ENCODE assay signal across 20 cellular contexts in genomic region chr2:189629553-189630453, GRCh38. TPM values are rescaled to one million over a fixed set of nuclear protein-coding genes. Genes with fewer than 3 reads are reported as not detected.
DNase-seq lines count a peak whose midpoint lies in the region; ATAC-seq, FAIRE-seq and TF ChIP-seq lines count a peak whose summit lies in the region.
"Had no signal": no experiment of that assay in that cellular context is flagged by ENCODE, and none has a peak within 500 bp of the region (broad histone marks: within the 10 kb centered on the region; RNA-seq: fewer than 3 reads in every experiment).

No MANE protein-coding gene starts in this region.

- H2AFZ ChIP-seq in HepG2 (ENCODE audit: low read length) (peak overlapping the region; percentile 0), smooth muscle cell (ENCODE audit: low read depth) (peak overlapping the region; percentile 83)

- DNase-seq in choroid plexus epithelial cell (ENCODE audit: low read depth), result peak; percentile 86
- no peak for DNase-seq in HepG2 (ENCODE audit: low spot score)
- no peak for DNase-seq in smooth muscle cell (lab: John Stamatoyannopoulos, UW; ENCODE audit: unreplicated experiment)
- DNase-seq in anterior cingulate cortex (lab: John Stamatoyannopoulos, UW), result no peak
- no peak for DNase-seq in activated CD8-positive, alpha-beta memory T cell treated with anti-CD3 and anti-CD28 coated beads, Interleukin-2, amount 50 U/mL, for 48 hours
- no peak for DNase-seq in pancreas
- DNase-seq: activated CD4-positive, alpha-beta memory T cell treated with anti-CD3 and anti-CD28 coated beads for 36 hours; activated naive CD8-positive, alpha-beta T cell treated with anti-CD3 and anti-CD28 coated beads for 36 hours; activated T-cell treated with anti-CD3 and anti-CD28 coated beads, Interleukin-2, amount 50 U/mL, for 48 hours; DMS 273 treated with DMSO at 0.1 percent for 48 hours; MV-4-11; naive thymus-derived CD8-positive, alpha-beta T cell; NCI-H2107; retina; stimulated activated CD4-positive, alpha-beta T cell treated with anti-CD3 and anti-CD28 coated beads, Interleukin-2, amount 100 ng/mL, for 48 hours had no signal

- H3K9ac ChIP-seq in HepG2 (ENCODE audit: insufficient read depth, low read depth, low read length), result no peak overlapping the region
- H3K9ac ChIP-seq in smooth muscle cell (ENCODE audit: low read depth), result no peak overlapping the region
- H3K9ac ChIP-seq: BLaER1 had no signal

- H3K27me3 ChIP-seq in HepG2 (ENCODE audit: control insufficient read depth in 1 of 2, insufficient read depth in 2 of 2, low read length in 2 of 2), result no peaks in the 10 kb centered on the region
- H3K27me3 ChIP-seq in smooth muscle cell (ENCODE audit: low read depth), result no peaks in the 10 kb centered on the region
- no peaks in the 10 kb centered on the region for H3K27me3 ChIP-seq in pancreas
- H3K27me3 ChIP-seq: BLaER1 had no signal

- no peaks in the 10 kb centered on the region for H3K36me3 ChIP-seq in HEK293 (ENCODE audit: control insufficient read depth in 2 of 2, insufficient read depth in 1 of 2, low read length in 2 of 2)
- no peaks in the 10 kb centered on the region for H3K36me3 ChIP-seq in HepG2 (replicated peaks in 1 of 2; ENCODE audit: control insufficient read depth in 1 of 2, insufficient read depth in 2 of 2, low read length in 2 of 2)
- no peaks in the 10 kb centered on the region for H3K36me3 ChIP-seq in smooth muscle cell (ENCODE audit: low read depth)
- no peaks in the 10 kb centered on the region for H3K36me3 ChIP-seq in pancreas
- H3K36me3 ChIP-seq: BLaER1 had no signal

- TF ChIP-seq CTCF in HEK293 (tag by site-specific recombination; IDR thresholded peaks at IDR 0.05), result no peak
- no peak for TF ChIP-seq CTCF in choroid plexus epithelial cell (conservative IDR thresholded peaks at IDR 0.05; ENCODE audit: low read depth, low read length)
- TF ChIP-seq CTCF in HepG2 (CRISPR knock-in tag; IDR thresholded peaks at IDR 0.05), result no peak
- no peak for TF ChIP-seq CTCF in smooth muscle cell (IDR thresholded peaks at IDR 0.05; ENCODE audit: borderline replicate concordance, insufficient read depth, poor library complexity, severe bottlenecking)
- no peak for TF ChIP-seq CTCF in pancreas (IDR thresholded peaks at IDR 0.05)

- intact Hi-C loops in HepG2 (cut with micrococcal nuclease; ENCODE audit: unreplicated experiment) (no loop called here), pancreas (cut with DNase I) (no loop called here)

- H3K9me3 ChIP-seq in HEK293 (ENCODE audit: control insufficient read depth, insufficient read depth, low read depth, low read length), result no peaks in the 10 kb centered on the region
- no peaks in the 10 kb centered on the region for H3K9me3 ChIP-seq in HepG2 (ENCODE audit: low read length)
- H3K9me3 ChIP-seq in smooth muscle cell (replicated peaks; ENCODE audit: low read depth), result no peaks in the 10 kb centered on the region
- no peaks in the 10 kb centered on the region for H3K9me3 ChIP-seq in pancreas
- H3K9me3 ChIP-seq: BLaER1 had no signal

- TF ChIP-seq EP300 in HepG2 (IDR thresholded peaks at IDR 0.05; ENCODE audit: low read depth in 2 of 2, low read length in 2 of 2) (no peak), HepG2 (CRISPR knock-in tag; IDR thresholded peaks at IDR 0.05; ENCODE audit: borderline replicate concordance) (no peak)

- WGBS in HepG2 (ENCODE audit: low lambda C conversion rate), result 39% methylated on average over 10 of the region's 10 CpGs
- 74% methylated on average over 10 of the region's 10 CpGs for WGBS in smooth muscle cell (ENCODE audit: low lambda C conversion rate)
- 67 to 78% methylated on average over 10 of the region's 10 CpGs for WGBS in pancreas, 2 donors

- H3K4me2 ChIP-seq in HepG2 (ENCODE audit: low read depth, low read length), result no peak overlapping the region
- peak overlapping the region; percentile 1 for H3K4me2 ChIP-seq in smooth muscle cell
- H3K4me2 ChIP-seq: BLaER1 had no signal

- no peak for TF ChIP-seq RAD21 in HepG2 (CRISPR knock-in tag; IDR thresholded peaks at IDR 0.05)

- CTCF ChIA-PET in HEK293 (lab: Yijun Ruan, JAX) (interaction anchor here (0.8 to 1.0 kb wide), 2 partner anchors 9 to 28 kb away, joined by 3 read pairs; no protein-coding TSS in a partner anchor), HepG2 (lab: Yijun Ruan, JAX; ENCODE audit: low intra/inter-chr PET ratio, low total read pairs) (interaction anchor here (0.8 kb wide), 1 partner anchor 163 kb away, joined by 3 read pairs; no protein-coding TSS in a partner anchor)

- H3K4me3 ChIP-seq in HEK293 (ENCODE audit: low read depth, low read length) (no peak overlapping the region), choroid plexus epithelial cell (ENCODE audit: low read depth, low read length) (no peak overlapping the region), HepG2 (replicated peaks in 1 of 3; ENCODE audit: insufficient read depth in 1 of 3, low read depth in 2 of 3, low read length in 3 of 3) (no peak overlapping the region), smooth muscle cell (no peak overlapping the region), pancreas (no peak overlapping the region)
- H3K4me3 ChIP-seq: BLaER1, lung had no signal

- TF ChIP-seq POLR2A in HepG2 (IDR thresholded peaks at IDR 0.05; ENCODE audit: insufficient read depth in 1 of 2, low read depth in 2 of 2, low read length in 2 of 2), result no peak

- in situ Hi-C loops in HepG2 (cut with HindIII; ENCODE audit: extremely low pct_ligation_motif_present, low pct_unique_long_range_greater_than_20kb), result no loop called here

- no peak for FAIRE-seq in HepG2 (lab: Jason Lieb, UNC)
- no peak for FAIRE-seq in pancreas (lab: Jason Lieb, UNC)

- H4K20me1 ChIP-seq in HepG2 (ENCODE audit: insufficient read depth, low read length), result no peaks in the 10 kb centered on the region
- no peaks in the 10 kb centered on the region for H4K20me1 ChIP-seq in smooth muscle cell (ENCODE audit: low read depth)
- H4K20me1 ChIP-seq: BLaER1 had no signal

- H3K4me1 ChIP-seq in HEK293 (ENCODE audit: control insufficient read depth, insufficient read depth, low read length) (0 out of 2 replicates have a peak, but pooled peaks cover 3% of the 10 kb centered on the region), HepG2 (ENCODE audit: insufficient read depth, low read length) (peaks cover 6% of the 10 kb centered on the region), smooth muscle cell (ENCODE audit: low read depth) (no peaks in the 10 kb centered on the region), pancreas (no peaks in the 10 kb centered on the region)

- no peaks in the 10 kb centered on the region for H3F3A ChIP-seq in smooth muscle cell (ENCODE audit: low read depth)

- no peak overlapping the region for H3K27ac ChIP-seq in HEK293 (ENCODE audit: extremely low read depth, low read depth, low read length)
- H3K27ac ChIP-seq in HepG2 (ENCODE audit: extremely low read length, insufficient read depth, low read length), result no peak overlapping the region
- peak overlapping the region; percentile 35 for H3K27ac ChIP-seq in smooth muscle cell (ENCODE audit: low read depth)
- H3K27ac ChIP-seq in pancreas, result no peak overlapping the region
- H3K27ac ChIP-seq: BLaER1 had no signal

- ATAC-seq in HepG2 (no peak), GM21723 (IDR thresholded peaks at IDR 0.05; ENCODE audit: unreplicated experiment) (no peak), pancreas (no peak)
- ATAC-seq: naive thymus-derived CD8-positive, alpha-beta T cell had no signal

- H3K79me2 ChIP-seq in HepG2 (ENCODE audit: insufficient read depth, low read length) (no peaks in the 10 kb centered on the region), smooth muscle cell (ENCODE audit: low read depth) (no peaks in the 10 kb centered on the region)

- POLR2A ChIA-PET in HEK293 (lab: Yijun Ruan, JAX) (interaction anchor here (1.8 kb wide), 1 partner anchor 49 kb away, joined by 6 read pairs; the partner anchor contains the start of gene SLC40A1), HepG2 (lab: Yijun Ruan, JAX) (interaction anchor here (1.1 to 1.6 kb wide), 3 partner anchors 17 to 88 kb away, joined by 4 to 6 read pairs (median 4); partner anchors contain the start of gene SLC40A1)

- BruUV-seq in HepG2 (replicated peaks; lab: Mats Ljungman, UMichigan), result no TSS peak

RNA-seq across cellular contexts. Expression of gene ASNSD1, which starts 31.5 kb away (rescaled TPM):
- total RNA-seq in HepG2 (2016; rRNA removed; fragmentation: Illumina TruSeq; extraction: Trizol), result 96.6 and 166 TPM in 2 replicates
- total RNA-seq in HepG2 (2016; cell fraction: cytosol; rRNA removed; fragmentation: Illumina TruSeq; extraction: Trizol; ENCODE audit: low read depth), result 36.4 and 45.6 TPM in 2 replicates
- total RNA-seq in HepG2 (2016; cell fraction: insoluble cytoplasmic fraction; rRNA removed; fragmentation: Illumina TruSeq; extraction: Trizol), result 99.9 and 166 TPM in 2 replicates
- total RNA-seq in HepG2 (2016; cell fraction: membrane; rRNA removed; fragmentation: Illumina TruSeq; extraction: Trizol), result 85.2 and 99.8 TPM in 2 replicates
- 44.0 and 50.3 TPM in 2 replicates for total RNA-seq in HepG2 (2016; cell fraction: nucleus; rRNA removed; fragmentation: Illumina TruSeq; extraction: Trizol)
- polyA plus RNA-seq in HepG2 (2011; rRNA removed), result 26.9 and 35.1 TPM in 2 replicates
- polyA plus RNA-seq in HepG2 (2011; cell fraction: cytosol; rRNA removed), result 14.0 and 22.3 TPM in 2 replicates
- polyA plus RNA-seq in HepG2 (2011; cell fraction: nucleus; rRNA removed), result 9.7 and 13.3 TPM in 2 replicates
- 44.4 and 56.1 TPM in 2 replicates for polyA plus RNA-seq in HepG2 (2012)
- polyA plus RNA-seq in HepG2 (2016; cell fraction: cytosol; fragmentation: Illumina TruSeq; extraction: Trizol; ENCODE audit: low read depth), result 29.3 and 47.9 TPM in 2 replicates
- 142 and 145 TPM in 2 replicates for polyA plus RNA-seq in HepG2 (2016; cell fraction: insoluble cytoplasmic fraction; fragmentation: Illumina TruSeq; extraction: Trizol; ENCODE audit: low read depth)
- polyA plus RNA-seq in HepG2 (2016; cell fraction: membrane; fragmentation: Illumina TruSeq; extraction: Trizol; ENCODE audit: low read depth), result 58.2 and 68.6 TPM in 2 replicates
- polyA plus RNA-seq in HepG2 (2016; cell fraction: nucleus; fragmentation: Illumina TruSeq; extraction: Trizol; ENCODE audit: insufficient read depth, low read depth), result 60.3 and 61.7 TPM in 2 replicates
- 5.9 and 8.2 TPM in 2 replicates for polyA minus RNA-seq in HepG2 (2011; rRNA and poly(A)+ RNA removed; ENCODE audit: low replicate concordance)
- 58.7 and 64.4 TPM in 2 replicates for polyA minus RNA-seq in HepG2 (2011; cell fraction: cytosol; rRNA and poly(A)+ RNA removed)
- 32.3 and 35.6 TPM in 2 replicates for polyA minus RNA-seq in HepG2 (2011; cell fraction: nucleus; rRNA and poly(A)+ RNA removed)
- 52.4 and 59.5 TPM in 2 replicates for total RNA-seq in smooth muscle cell
- polyA plus RNA-seq in smooth muscle cell, result 26.3 and 28.3 TPM in 2 replicates
- total RNA-seq in pancreas, result 10 to 100 TPM; 12.6 to 16.2 (median 15.5) TPM
- 10 to 100 TPM; 14.0 to 22.8 TPM for polyA plus RNA-seq in pancreas

RNA-seq across cellular contexts. Expression of gene ANKAR, which starts 44.7 kb away (rescaled TPM):
- total RNA-seq in HepG2 (2016; rRNA removed; fragmentation: Illumina TruSeq; extraction: Trizol), result 3.0 and 3.6 TPM in 2 replicates
- 10.4 and 13.3 TPM in 2 replicates for total RNA-seq in HepG2 (2016; cell fraction: cytosol; rRNA removed; fragmentation: Illumina TruSeq; extraction: Trizol; ENCODE audit: low read depth)
- total RNA-seq in HepG2 (2016; cell fraction: insoluble cytoplasmic fraction; rRNA removed; fragmentation: Illumina TruSeq; extraction: Trizol), result 2.7 and 4.7 TPM in 2 replicates
- total RNA-seq in HepG2 (2016; cell fraction: membrane; rRNA removed; fragmentation: Illumina TruSeq; extraction: Trizol), result 4.9 and 7.6 TPM in 2 replicates
- 8.9 and 14.3 TPM in 2 replicates for total RNA-seq in HepG2 (2016; cell fraction: nucleus; rRNA removed; fragmentation: Illumina TruSeq; extraction: Trizol)
- 3.8 and 5.0 TPM in 2 replicates for polyA plus RNA-seq in HepG2 (2011; rRNA removed)
- polyA plus RNA-seq in HepG2 (2011; cell fraction: cytosol; rRNA removed), result 1.7 and 3.3 TPM in 2 replicates
- polyA plus RNA-seq in HepG2 (2011; cell fraction: nucleus; rRNA removed), result 3.2 and 4.1 TPM in 2 replicates
- polyA plus RNA-seq in HepG2 (2012), result 2.9 and 4.3 TPM in 2 replicates
- 2.8 and 4.3 TPM in 2 replicates for polyA plus RNA-seq in HepG2 (2016; cell fraction: cytosol; fragmentation: Illumina TruSeq; extraction: Trizol; ENCODE audit: low read depth)
- 2.9 and 3.8 TPM in 2 replicates for polyA plus RNA-seq in HepG2 (2016; cell fraction: insoluble cytoplasmic fraction; fragmentation: Illumina TruSeq; extraction: Trizol; ENCODE audit: low read depth)
- 4.6 and 5.3 TPM in 2 replicates for polyA plus RNA-seq in HepG2 (2016; cell fraction: membrane; fragmentation: Illumina TruSeq; extraction: Trizol; ENCODE audit: low read depth)
- polyA plus RNA-seq in HepG2 (2016; cell fraction: nucleus; fragmentation: Illumina TruSeq; extraction: Trizol; ENCODE audit: insufficient read depth, low read depth), result 6.4 and 7.4 TPM in 2 replicates
- polyA minus RNA-seq in HepG2 (2011; rRNA and poly(A)+ RNA removed; ENCODE audit: low replicate concordance), result 0.37 and 3.8 TPM in 2 replicates
- polyA minus RNA-seq in HepG2 (2011; cell fraction: cytosol; rRNA and poly(A)+ RNA removed), result 2.1 and 2.5 TPM in 2 replicates
- polyA minus RNA-seq in HepG2 (2011; cell fraction: nucleus; rRNA and poly(A)+ RNA removed), result 36.9 and 38.0 TPM in 2 replicates
- 1.7 and 17.1 TPM in 2 replicates for total RNA-seq in smooth muscle cell
- polyA plus RNA-seq in smooth muscle cell, result 0.89 and 4.2 TPM in 2 replicates
- 1 to 10 TPM; 4.0 to 8.9 (median 6.3) TPM for total RNA-seq in pancreas
- polyA plus RNA-seq in pancreas, result 1 to 10 TPM; 3.1 to 4.7 TPM

RNA-seq across cellular contexts. Expression of gene SLC40A1, which starts 49.2 kb away (rescaled TPM):
- 10.6 and 19.2 TPM in 2 replicates for total RNA-seq in HepG2 (2016; rRNA removed; fragmentation: Illumina TruSeq; extraction: Trizol)
- 2.5 and 3.1 TPM in 2 replicates for total RNA-seq in HepG2 (2016; cell fraction: cytosol; rRNA removed; fragmentation: Illumina TruSeq; extraction: Trizol; ENCODE audit: low read depth)
- total RNA-seq in HepG2 (2016; cell fraction: insoluble cytoplasmic fraction; rRNA removed; fragmentation: Illumina TruSeq; extraction: Trizol), result 10.6 and 17.6 TPM in 2 replicates
- 20.1 and 24.4 TPM in 2 replicates for total RNA-seq in HepG2 (2016; cell fraction: membrane; rRNA removed; fragmentation: Illumina TruSeq; extraction: Trizol)
- total RNA-seq in HepG2 (2016; cell fraction: nucleus; rRNA removed; fragmentation: Illumina TruSeq; extraction: Trizol), result 9.0 and 10.7 TPM in 2 replicates
- 21.4 and 24.9 TPM in 2 replicates for polyA plus RNA-seq in HepG2 (2011; rRNA removed)
- 14.9 and 22.6 TPM in 2 replicates for polyA plus RNA-seq in HepG2 (2011; cell fraction: cytosol; rRNA removed)
- 12.3 and 12.6 TPM in 2 replicates for polyA plus RNA-seq in HepG2 (2011; cell fraction: nucleus; rRNA removed)
- polyA plus RNA-seq in HepG2 (2012), result 35.5 and 45.2 TPM in 2 replicates
- polyA plus RNA-seq in HepG2 (2016; cell fraction: cytosol; fragmentation: Illumina TruSeq; extraction: Trizol; ENCODE audit: low read depth), result 3.4 and 3.6 TPM in 2 replicates
- 19.5 and 21.2 TPM in 2 replicates for polyA plus RNA-seq in HepG2 (2016; cell fraction: insoluble cytoplasmic fraction; fragmentation: Illumina TruSeq; extraction: Trizol; ENCODE audit: low read depth)
- 19.1 and 22.9 TPM in 2 replicates for polyA plus RNA-seq in HepG2 (2016; cell fraction: membrane; fragmentation: Illumina TruSeq; extraction: Trizol; ENCODE audit: low read depth)
- 12.8 and 14.3 TPM in 2 replicates for polyA plus RNA-seq in HepG2 (2016; cell fraction: nucleus; fragmentation: Illumina TruSeq; extraction: Trizol; ENCODE audit: insufficient read depth, low read depth)
- 0.47 and 45.0 TPM in 2 replicates for polyA minus RNA-seq in HepG2 (2011; rRNA and poly(A)+ RNA removed; ENCODE audit: low replicate concordance)
- 26.4 and 29.2 TPM in 2 replicates for polyA minus RNA-seq in HepG2 (2011; cell fraction: cytosol; rRNA and poly(A)+ RNA removed)
- 33.1 and 37.5 TPM in 2 replicates for polyA minus RNA-seq in HepG2 (2011; cell fraction: nucleus; rRNA and poly(A)+ RNA removed)
- 10.5 and 15.2 TPM in 2 replicates for total RNA-seq in smooth muscle cell
- polyA plus RNA-seq in smooth muscle cell, result 8.7 and 9.1 TPM in 2 replicates
- 10 to 100 TPM; 31.4 to 65.8 (median 43.2) TPM for total RNA-seq in pancreas
- 10 to 100 TPM; 14.0 to 26.8 TPM for polyA plus RNA-seq in pancreas
- total RNA-seq: OCI-LY7 had no signal

Comparison
In these comparisons a context has a peak if more than half of its experiments do, and no peak if none do; other contexts are left out.
1. Of the 63 proteins assayed by ChIP-seq in both HepG2 and HEK293: peak only in HepG2: none; only in HEK293: PRDM10; in both: none; in neither: 62.